23 cellular contexts compared by ENCODE assay signal in the genomic region with DNA sequence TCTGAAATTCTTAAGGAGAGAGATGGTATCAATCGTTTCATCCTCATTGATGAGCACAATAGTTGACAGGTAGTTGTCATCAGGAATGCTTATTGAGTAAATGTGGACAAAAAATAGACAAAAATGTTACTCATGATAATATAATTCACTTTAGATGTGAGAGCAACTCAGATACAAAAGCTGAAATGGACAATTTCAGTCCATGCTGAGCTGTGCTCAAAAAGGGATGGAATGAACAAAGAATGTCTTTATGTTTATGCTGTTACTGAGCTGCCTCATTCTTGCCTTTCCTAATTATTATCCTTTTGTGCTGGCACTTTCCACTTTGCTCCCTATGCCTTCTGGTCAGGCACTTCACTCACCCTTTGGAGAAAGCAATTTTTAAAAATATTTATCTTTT. TPM values are rescaled to one million over a fixed set of nuclear protein-coding genes. Genes with fewer than 3 reads are reported as not detected.
"Had no signal": no experiment of that assay in that cellular context is flagged by ENCODE, and none has a peak within 500 bp of the region (broad histone marks: within the 10 kb centered on the region; RNA-seq: fewer than 3 reads in every experiment).

No MANE protein-coding gene starts in this region.

- H3K36me3 Mint-ChIP-seq: stimulated activated effector memory CD8-positive, alpha-beta T cell treated with anti-CD3 and anti-CD28 coated beads, Interleukin-12 subunit alpha, Interleukin-12 subunit beta, amount 100 ng/mL, for 72 hours had no signal

- H3K27ac ChIP-seq: esophagus muscularis mucosa, gastrocnemius medialis, neutrophil, right lobe of liver, thoracic aorta, transverse colon had no signal

- H3K9me3 Mint-ChIP-seq: immature natural killer cell had no signal

- H3K4me3 ChIP-seq: esophagus muscularis mucosa, gastrocnemius medialis, lung, right lobe of liver, thoracic aorta, transverse colon had no signal

- H3K9me3 ChIP-seq: esophagus muscularis mucosa, gastrocnemius medialis, neutrophil, right lobe of liver, thoracic aorta, transverse colon had no signal

- H3K36me3 ChIP-seq: esophagus muscularis mucosa, gastrocnemius medialis, neutrophil, right lobe of liver, thoracic aorta, transverse colon had no signal

- H3K27ac Mint-ChIP-seq: immature natural killer cell; naive thymus-derived CD4-positive, alpha-beta T cell; stimulated activated effector memory CD8-positive, alpha-beta T cell treated with anti-CD3 and anti-CD28 coated beads, Interleukin-12 subunit alpha, Interleukin-12 subunit beta, amount 100 ng/mL, for 72 hours had no signal

- H3K27me3 Mint-ChIP-seq: naive thymus-derived CD4-positive, alpha-beta T cell had no signal

- DNase-seq: central memory CD4-positive, alpha-beta T cell; cortex of kidney; effector memory CD4-positive, alpha-beta T cell; gastrocnemius medialis; glutamatergic neuron; immature natural killer cell; kidney; left colon; left ventricle myocardium superior; mesendoderm; naive thymus-derived CD4-positive, alpha-beta T cell; posterior cingulate gyrus; right lobe of liver; stimulated activated CD4-positive, alpha-beta T cell treated with anti-CD3 and anti-CD28 coated beads, Interleukin-4, amount 100 ng/mL, for 1 hour; stimulated activated CD8-positive, alpha-beta memory T cell treated with anti-CD3 and anti-CD28 coated beads, Interleukin-4, amount 100 ng/mL, for 48 hours; stimulated activated naive CD8-positive, alpha-beta T cell treated with anti-CD3 and anti-CD28 coated beads, Interleukin-15, Interleukin-2, amounts not matched to agents 100 U/mL and 50 U/mL, for 24 hours; transverse colon had no signal

- H3K4me3 Mint-ChIP-seq: immature natural killer cell; naive thymus-derived CD4-positive, alpha-beta T cell; stimulated activated effector memory CD8-positive, alpha-beta T cell treated with anti-CD3 and anti-CD28 coated beads, Interleukin-12 subunit alpha, Interleukin-12 subunit beta, amount 100 ng/mL, for 72 hours had no signal

- H3K27me3 ChIP-seq: esophagus muscularis mucosa, gastrocnemius medialis, neutrophil, right lobe of liver, transverse colon had no signal

RNA-seq across cellular contexts. Expression of a gene that starts 49.5 kb away (rescaled TPM):
- total RNA-seq: renal cortical epithelial cell had no signal
